In genomic region chr10:77972148-77972547, GRCh38 we compare ENCODE assay signal across 17 cellular contexts. TPM values are rescaled to one million over a fixed set of nuclear protein-coding genes. Genes with fewer than 3 reads are reported as not detected.
DNase-seq lines count a peak whose midpoint lies in the region; ATAC-seq and TF ChIP-seq lines count a peak whose summit lies in the region.
"Had no signal": no experiment of that assay in that cellular context is flagged by ENCODE, and none has a peak within 500 bp of the region (broad histone marks: within the 10 kb centered on the region; RNA-seq: fewer than 3 reads in every experiment).

No MANE protein-coding gene starts in this region.

- intact Hi-C loops in activated CD8-positive, alpha-beta T cell treated with anti-CD3 and anti-CD28 coated beads for 36 hours (cut with micrococcal nuclease): no loop called here
- intact Hi-C loops in lower lobe of right lung (cut with DNase I): no loop called here

- H3K36me3 ChIP-seq in lower lobe of right lung: peaks cover 19% of the 10 kb centered on the region

- CTCF ChIA-PET in activated CD8-positive, alpha-beta T cell treated with anti-CD3 and anti-CD28 coated beads for 36 hours (lab: Charles Lee): no interaction called here
- CTCF ChIA-PET in activated CD8-positive, alpha-beta T cell treated with anti-CD3 and anti-CD28 coated beads, Interleukin-2, amount 10 ng/mL, durations not matched to agents 7 days and 5 days (lab: Charles Lee): no interaction called here

- no peak for TF ChIP-seq CTCF in activated CD8-positive, alpha-beta T cell treated with anti-CD3 and anti-CD28 coated beads for 36 hours (IDR thresholded peaks at IDR 0.05)
- no peak for TF ChIP-seq CTCF in chondrocyte (IDR thresholded peaks at IDR 0.05)
- TF ChIP-seq CTCF in osteocyte (IDR thresholded peaks at IDR 0.05): no peak
- TF ChIP-seq CTCF in type B pancreatic cell (conservative IDR thresholded peaks at IDR 0.05): no peak
- TF ChIP-seq CTCF in lower lobe of right lung (IDR thresholded peaks at IDR 0.05): no peak

- H3K9me3 Mint-ChIP-seq in activated CD8-positive, alpha-beta T cell treated with anti-CD3 and anti-CD28 coated beads for 36 hours: no peaks in the 10 kb centered on the region
- H3K9me3 Mint-ChIP-seq in activated CD8-positive, alpha-beta T cell treated with anti-CD3 and anti-CD28 coated beads, Interleukin-2, amount 10 ng/mL, durations not matched to agents 7 days and 5 days (ENCODE audit: insufficient read depth): no peaks in the 10 kb centered on the region
- H3K9me3 Mint-ChIP-seq in chondrocyte (ENCODE audit: low read depth) (no peaks in the 10 kb centered on the region), osteocyte (ENCODE audit: unreplicated experiment) (no peaks in the 10 kb centered on the region), type B pancreatic cell (no peaks in the 10 kb centered on the region)
- H3K9me3 Mint-ChIP-seq: CD4-positive, alpha-beta T cell; memory B cell had no signal

- peak overlapping the region; percentile 49 for H3K27ac Mint-ChIP-seq in activated CD8-positive, alpha-beta T cell treated with anti-CD3 and anti-CD28 coated beads for 36 hours
- H3K27ac Mint-ChIP-seq in activated CD8-positive, alpha-beta T cell treated with anti-CD3 and anti-CD28 coated beads, Interleukin-2, amount 10 ng/mL, durations not matched to agents 7 days and 5 days: no peak overlapping the region
- H3K27ac Mint-ChIP-seq in chondrocyte (ENCODE audit: unreplicated experiment) (no peak overlapping the region), osteocyte (ENCODE audit: unreplicated experiment) (peak overlapping the region; percentile 61), type B pancreatic cell (peak overlapping the region; percentile 34)
- H3K27ac Mint-ChIP-seq: memory B cell had no signal

- no peak overlapping the region for H3K27ac ChIP-seq in lower lobe of right lung

- H3K4me3 Mint-ChIP-seq in activated CD8-positive, alpha-beta T cell treated with anti-CD3 and anti-CD28 coated beads for 36 hours: no peak overlapping the region
- H3K4me3 Mint-ChIP-seq in activated CD8-positive, alpha-beta T cell treated with anti-CD3 and anti-CD28 coated beads, Interleukin-2, amount 10 ng/mL, durations not matched to agents 7 days and 5 days: no peak overlapping the region
- no peak overlapping the region for H3K4me3 Mint-ChIP-seq in chondrocyte (ENCODE audit: unreplicated experiment)
- H3K4me3 Mint-ChIP-seq in osteocyte (ENCODE audit: unreplicated experiment): no peak overlapping the region
- no peak overlapping the region for H3K4me3 Mint-ChIP-seq in type B pancreatic cell
- H3K4me3 Mint-ChIP-seq: CD4-positive, alpha-beta T cell; memory B cell had no signal

- peaks cover 9% of the 10 kb centered on the region for H3K36me3 Mint-ChIP-seq in activated CD8-positive, alpha-beta T cell treated with anti-CD3 and anti-CD28 coated beads for 36 hours (ENCODE audit: low read depth)
- H3K36me3 Mint-ChIP-seq in activated CD8-positive, alpha-beta T cell treated with anti-CD3 and anti-CD28 coated beads, Interleukin-2, amount 10 ng/mL, durations not matched to agents 7 days and 5 days (ENCODE audit: low read depth): peaks cover 24% of the 10 kb centered on the region
- H3K36me3 Mint-ChIP-seq in chondrocyte (ENCODE audit: low read depth): peaks cover 4% of the 10 kb centered on the region
- H3K36me3 Mint-ChIP-seq in osteocyte (ENCODE audit: unreplicated experiment): peaks cover 10% of the 10 kb centered on the region
- H3K36me3 Mint-ChIP-seq in type B pancreatic cell: peaks cover 9% of the 10 kb centered on the region

- no peaks in the 10 kb centered on the region for H3K27me3 Mint-ChIP-seq in activated CD8-positive, alpha-beta T cell treated with anti-CD3 and anti-CD28 coated beads for 36 hours
- no peaks in the 10 kb centered on the region for H3K27me3 Mint-ChIP-seq in activated CD8-positive, alpha-beta T cell treated with anti-CD3 and anti-CD28 coated beads, Interleukin-2, amount 10 ng/mL, durations not matched to agents 7 days and 5 days (ENCODE audit: low read depth)
- H3K27me3 Mint-ChIP-seq in chondrocyte (ENCODE audit: low read depth) (no peaks in the 10 kb centered on the region), osteocyte (ENCODE audit: unreplicated experiment) (no peaks in the 10 kb centered on the region), type B pancreatic cell (no peaks in the 10 kb centered on the region)
- H3K27me3 Mint-ChIP-seq: CD4-positive, alpha-beta T cell; memory B cell had no signal

- peaks cover 13% of the 10 kb centered on the region for H3K4me1 Mint-ChIP-seq in activated CD8-positive, alpha-beta T cell treated with anti-CD3 and anti-CD28 coated beads for 36 hours (ENCODE audit: low read depth)
- H3K4me1 Mint-ChIP-seq in activated CD8-positive, alpha-beta T cell treated with anti-CD3 and anti-CD28 coated beads, Interleukin-2, amount 10 ng/mL, durations not matched to agents 7 days and 5 days (ENCODE audit: low read depth): peaks cover 11% of the 10 kb centered on the region
- H3K4me1 Mint-ChIP-seq in chondrocyte (ENCODE audit: low read depth): peaks cover 33% of the 10 kb centered on the region
- H3K4me1 Mint-ChIP-seq in osteocyte (ENCODE audit: unreplicated experiment): peaks cover 21% of the 10 kb centered on the region
- peaks cover 35% of the 10 kb centered on the region for H3K4me1 Mint-ChIP-seq in type B pancreatic cell (ENCODE audit: unreplicated experiment)
- H3K4me1 Mint-ChIP-seq: memory B cell had no signal

- no peak for ATAC-seq in activated CD8-positive, alpha-beta T cell treated with anti-CD3 and anti-CD28 coated beads for 36 hours
- ATAC-seq in activated CD8-positive, alpha-beta T cell treated with anti-CD3 and anti-CD28 coated beads, Interleukin-2, amount 10 ng/mL, durations not matched to agents 7 days and 5 days: no peak
- no peak for ATAC-seq in lower lobe of right lung

- DNase-seq in activated CD8-positive, alpha-beta T cell treated with anti-CD3 and anti-CD28 coated beads for 36 hours: no peak
- no peak for DNase-seq in activated CD8-positive, alpha-beta T cell treated with anti-CD3 and anti-CD28 coated beads, Interleukin-2, amount 10 ng/mL, durations not matched to agents 7 days and 5 days
- DNase-seq in chondrocyte (ENCODE audit: low spot score): peak; percentile 13
- DNase-seq in osteocyte (ENCODE audit: extremely low spot score, unreplicated experiment): no peak
- no peak for DNase-seq in type B pancreatic cell (ENCODE audit: extremely low spot score, unreplicated experiment)
- DNase-seq in inferior parietal cortex (ENCODE audit: extremely low spot score): no peak
- DNase-seq in lower lobe of right lung: no peak
- no peak for DNase-seq in NCI-H146 treated with DMSO at 0.1 percent for 48 hours (lab: John Stamatoyannopoulos, UW; ENCODE audit: unreplicated experiment)
- DNase-seq: activated gamma-delta T cell; CD4-positive, alpha-beta T cell; cortex of kidney; head of caudate nucleus; MV-4-11; NCI-H748 treated with DMSO at 0.1 percent for 48 hours; stimulated activated CD4-positive, alpha-beta T cell treated with anti-CD3 and anti-CD28 coated beads, Interleukin-4, amount 100 ng/mL, for 1 hour had no signal

- H3K4me3 ChIP-seq in lower lobe of right lung: no peak overlapping the region
- H3K4me3 ChIP-seq: A549 had no signal

- H3K9me3 ChIP-seq in lower lobe of right lung: no peaks in the 10 kb centered on the region
- H3K9me3 ChIP-seq: A549 had no signal

- peaks cover 15% of the 10 kb centered on the region for H3K4me1 ChIP-seq in lower lobe of right lung

- no peaks in the 10 kb centered on the region for H3K27me3 ChIP-seq in lower lobe of right lung (ENCODE audit: low read depth)

- POLR2A ChIA-PET in activated CD8-positive, alpha-beta T cell treated with anti-CD3 and anti-CD28 coated beads for 36 hours (lab: Charles Lee): no interaction called here
- POLR2A ChIA-PET in activated CD8-positive, alpha-beta T cell treated with anti-CD3 and anti-CD28 coated beads, Interleukin-2, amount 10 ng/mL, durations not matched to agents 7 days and 5 days (lab: Charles Lee): no interaction called here

RNA-seq across cellular contexts. Expression of gene DLG5, which starts 45.6 kb away (rescaled TPM):
- total RNA-seq in activated CD8-positive, alpha-beta T cell treated with anti-CD3 and anti-CD28 coated beads for 36 hours: 1 to 10 TPM; 2.7 to 4.8 TPM
- 1 to 10 TPM; 3.2 to 3.5 TPM for total RNA-seq in activated CD8-positive, alpha-beta T cell treated with anti-CD3 and anti-CD28 coated beads, Interleukin-2, amount 10 ng/mL, durations not matched to agents 7 days and 5 days
- total RNA-seq in chondrocyte: 60.5 to 71.1 TPM (median 62.1 TPM) in 3 replicates
- 69.8 and 72.4 TPM in 2 replicates for total RNA-seq in osteocyte
- 57.4 and 80.0 TPM in 2 replicates for total RNA-seq in type B pancreatic cell (ENCODE audit: low replicate concordance)
- total RNA-seq in lower lobe of right lung: 18.7 TPM

RNA-seq across cellular contexts. Expression of gene POLR3A, which starts 57.2 kb away (rescaled TPM):
- total RNA-seq in activated CD8-positive, alpha-beta T cell treated with anti-CD3 and anti-CD28 coated beads for 36 hours: 10 to 100 TPM; 16.2 to 17.5 TPM
- total RNA-seq in activated CD8-positive, alpha-beta T cell treated with anti-CD3 and anti-CD28 coated beads, Interleukin-2, amount 10 ng/mL, durations not matched to agents 7 days and 5 days: 10 to 100 TPM; 17.0 to 18.5 TPM
- total RNA-seq in chondrocyte (13.1 to 17.4 TPM (median 13.9 TPM) in 3 replicates), osteocyte (16.6 and 19.5 TPM in 2 replicates), type B pancreatic cell (ENCODE audit: low replicate concordance) (22.3 and 23.8 TPM in 2 replicates), lower lobe of right lung (11.2 TPM)

Comparison
In these comparisons a context has a peak if more than half of its experiments do, and no peak if none do; other contexts are left out.
1. H3K27ac Mint-ChIP-seq: peak in activated CD8-positive, alpha-beta T cell treated with anti-CD3 and anti-CD28 coated beads for 36 hours (single experiment), osteocyte (single experiment) and type B pancreatic cell (single experiment); none in activated CD8-positive, alpha-beta T cell treated with anti-CD3 and anti-CD28 coated beads, Interleukin-2, amount 10 ng/mL, durations not matched to agents 7 days and 5 days (single experiment) and chondrocyte (single experiment).